Comparison of ENCODE assay signal across 9 cellular contexts in genomic region chr10:84194424-84195043, GRCh38. TPM values are rescaled to one million over a fixed set of nuclear protein-coding genes. Genes with fewer than 3 reads are reported as not detected.
DNase-seq lines count a peak whose midpoint lies in the region; ATAC-seq and TF ChIP-seq lines count a peak whose summit lies in the region.
"Had no signal": no experiment of that assay in that cellular context is flagged by ENCODE, and none has a peak within 500 bp of the region (broad histone marks: within the 10 kb centered on the region; RNA-seq: fewer than 3 reads in every experiment).

TSS of gene CDHR1 (plus strand) at chr10:84194537. CDS start at chr10:84194761, 224 bp downstream.

- intact Hi-C loops in activated naive CD4-positive, alpha-beta T cell treated with anti-CD3 and anti-CD28 coated beads for 36 hours (cut with micrococcal nuclease), result loop anchor here (1.0 kb wide), 1 partner anchor 55 kb away; the partner anchor contains the start of gene GHITM
- intact Hi-C loops in spleen (cut with DNase I; ENCODE audit: low total_unique reads), result no loop called here

- peak; percentile 84 for ATAC-seq in HG02642 (IDR thresholded peaks at IDR 0.05; ENCODE audit: poor library complexity, unreplicated experiment)

- TF ChIP-seq POLR2A in spleen (IDR thresholded peaks at IDR 0.05), result no peak

- no peaks in the 10 kb centered on the region for H3K9me3 ChIP-seq in iPS-18a (ENCODE audit: control insufficient read depth, low read depth, low read length)
- H3K9me3 ChIP-seq in spleen, result no peaks in the 10 kb centered on the region

- no peaks in the 10 kb centered on the region for H3K36me3 ChIP-seq in iPS-18a (ENCODE audit: control insufficient read depth, low read depth, low read length)
- H3K36me3 ChIP-seq in spleen, result no peaks in the 10 kb centered on the region

- peaks cover 12% of the 10 kb centered on the region for H3K27me3 Mint-ChIP-seq in activated naive CD4-positive, alpha-beta T cell treated with anti-CD3 and anti-CD28 coated beads for 36 hours (ENCODE audit: low read depth)

- no peaks in the 10 kb centered on the region for H3K36me3 Mint-ChIP-seq in activated naive CD4-positive, alpha-beta T cell treated with anti-CD3 and anti-CD28 coated beads for 36 hours (ENCODE audit: low read depth)

- no peak within 1 kb of the TSS for H3K9ac ChIP-seq in iPS-18a (ENCODE audit: low read length)

- H3K4me1 Mint-ChIP-seq in activated naive CD4-positive, alpha-beta T cell treated with anti-CD3 and anti-CD28 coated beads for 36 hours (ENCODE audit: low read depth), result peaks cover 11% of the 10 kb centered on the region

- H3K27ac ChIP-seq in iPS-18a (ENCODE audit: low read length), result no peak within 1 kb of the TSS
- H3K27ac ChIP-seq in spleen, result peak within 1 kb of the TSS in 3 of 8 donors; percentile 9 to 30 (median 26)
- H3K27ac ChIP-seq: 22Rv1 had no signal

- peaks cover 41% of the 10 kb centered on the region for H3K27me3 ChIP-seq in iPS-18a (ENCODE audit: control insufficient read depth, insufficient read depth, low read length)
- peaks cover 6 to 65% (median 21%) of the 10 kb centered on the region in 7 donors for H3K27me3 ChIP-seq in spleen (replicated peaks in 1 of 7)

- no peak for TF ChIP-seq CTCF in spleen (IDR thresholded peaks at IDR 0.05 in 8 of 11, conservative IDR thresholded peaks at IDR 0.05 in 3 of 11)

- H3K27ac Mint-ChIP-seq in activated naive CD4-positive, alpha-beta T cell treated with anti-CD3 and anti-CD28 coated beads for 36 hours, result no peak within 1 kb of the TSS

- H3K4me1 ChIP-seq in iPS-18a (ENCODE audit: control insufficient read depth, low read depth, low read length) (no peaks in the 10 kb centered on the region), spleen (peaks cover 0 to 32% (median 19%) of the 10 kb centered on the region in 6 donors)

- H3K9me3 Mint-ChIP-seq in activated naive CD4-positive, alpha-beta T cell treated with anti-CD3 and anti-CD28 coated beads for 36 hours, result no peaks in the 10 kb centered on the region

- CTCF ChIA-PET in activated naive CD4-positive, alpha-beta T cell treated with anti-CD3 and anti-CD28 coated beads for 36 hours (lab: Charles Lee), result interaction anchor here (1.0 to 1.5 kb wide), 3 partner anchors 10 to 24 kb away, joined by 3 read pairs; no protein-coding TSS in a partner anchor

- peak; percentile 59 for DNase-seq in DMS 273 (lab: John Stamatoyannopoulos, UW; ENCODE audit: unreplicated experiment)
- DNase-seq in DMS 273 treated with DMSO at 0.1 percent for 48 hours (lab: John Stamatoyannopoulos, UW), result no peak
- DNase-seq in NCI-H526 treated with DMSO at 0.1 percent for 48 hours (lab: John Stamatoyannopoulos, UW), result peak; percentile 4
- DNase-seq in activated naive CD4-positive, alpha-beta T cell treated with anti-CD3 and anti-CD28 coated beads for 36 hours, result peak; percentile 57
- DNase-seq in spleen, result peak; percentile 88
- no peak for DNase-seq in mesenteric fat pad (ENCODE audit: low spot score)

- peak within 1 kb of the TSS; percentile 51 for H3K4me3 Mint-ChIP-seq in activated naive CD4-positive, alpha-beta T cell treated with anti-CD3 and anti-CD28 coated beads for 36 hours

- peak within 1 kb of the TSS; percentile 63 for H3K4me3 ChIP-seq in iPS-18a (ENCODE audit: low read length)
- peak within 1 kb of the TSS; percentile 17 to 67 (median 43) for H3K4me3 ChIP-seq in spleen

- WGBS in spleen, 5 donors, result 0 to 3% (median 2%) methylated on average over 13 to 61 of the region's 61 CpGs

RNA-seq across cellular contexts. Expression of gene CDHR1, which starts in this region (rescaled TPM):
- 1 to 10 TPM in 1 of 2 experiments, under 1 TPM in 1; 0.37 to 1.4 TPM for total RNA-seq in activated naive CD4-positive, alpha-beta T cell treated with anti-CD3 and anti-CD28 coated beads for 36 hours
- total RNA-seq in spleen, result 10 to 100 TPM in 1 of 7 donors, 1 to 10 TPM in 6; 2.5 to 10.6 (median 7.3) TPM
- polyA plus RNA-seq in spleen, result 1 to 10 TPM in 2 of 3 donors, under 1 TPM in 1; 0.53 to 2.2 (median 2.1) TPM
- 0.35 TPM for total RNA-seq in mesenteric fat pad

Comparison
In these comparisons a context has a peak if more than half of its experiments do, and no peak if none do; other contexts are left out.
1. DNase-seq: peak in DMS 273 (single experiment), NCI-H526 treated with DMSO at 0.1 percent for 48 hours (single experiment), activated naive CD4-positive, alpha-beta T cell treated with anti-CD3 and anti-CD28 coated beads for 36 hours (single experiment) and spleen (single experiment); none in DMS 273 treated with DMSO at 0.1 percent for 48 hours (single experiment) and mesenteric fat pad (single experiment).